25 cellular contexts compared by ENCODE assay signal in the genomic region with DNA sequence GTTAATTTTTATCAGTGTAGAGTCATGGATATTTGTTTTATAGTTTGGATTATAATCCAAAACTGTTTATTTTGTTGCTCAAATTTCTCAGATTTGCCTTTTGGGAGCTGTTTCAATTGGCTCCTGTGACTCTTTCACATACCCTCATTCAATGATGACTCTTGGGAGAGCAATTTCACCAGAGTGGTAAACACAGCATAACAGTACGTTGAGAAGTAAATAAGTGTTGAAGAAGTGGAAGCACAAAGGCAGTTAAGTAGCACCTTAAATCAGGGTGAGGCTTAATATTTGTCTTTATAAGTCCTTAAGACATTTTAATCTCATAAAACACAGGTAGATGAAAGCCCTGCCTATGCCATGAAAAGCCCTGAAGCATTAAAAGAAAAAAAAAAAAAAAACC.
"Had no signal": no experiment of that assay in that cellular context is flagged by ENCODE, and none has a peak within 500 bp of the region (broad histone marks: within the 10 kb centered on the region; RNA-seq: fewer than 3 reads in every experiment).

No MANE protein-coding gene starts in this region.

- H3K27me3 Mint-ChIP-seq: memory B cell; natural killer cell treated with Interleukin-12 subunit alpha and Interleukin-12 subunit beta and Interleukin-15 and Interleukin-18, amount 100 ng/mL, for 72 hours; stimulated activated naive CD8-positive, alpha-beta T cell treated with anti-CD3 and anti-CD28 coated beads, Interleukin-15, amount 100 ng/mL, for 72 hours had no signal

- H3K4me3 Mint-ChIP-seq: immature natural killer cell; memory B cell; natural killer cell treated with Interleukin-12 subunit alpha and Interleukin-12 subunit beta and Interleukin-15 and Interleukin-18, amount 100 ng/mL, for 72 hours; neural crest cell; stimulated activated naive CD8-positive, alpha-beta T cell treated with anti-CD3 and anti-CD28 coated beads, Interleukin-15, amount 100 ng/mL, for 72 hours had no signal

- H3K36me3 ChIP-seq: gastroesophageal sphincter, heart left ventricle, neutrophil, pancreas, right lobe of liver, suprapubic skin, transverse colon had no signal

- H3K4me1 Mint-ChIP-seq: immature natural killer cell; neural crest cell; stimulated activated naive CD8-positive, alpha-beta T cell treated with anti-CD3 and anti-CD28 coated beads, Interleukin-15, amount 100 ng/mL, for 72 hours had no signal

- H3K9me3 ChIP-seq: gastroesophageal sphincter, heart left ventricle, neutrophil, pancreas, right lobe of liver, suprapubic skin, transverse colon had no signal

- H3K27ac Mint-ChIP-seq: immature natural killer cell; memory B cell; natural killer cell treated with Interleukin-12 subunit alpha and Interleukin-12 subunit beta and Interleukin-15 and Interleukin-18, amount 100 ng/mL, for 72 hours; stimulated activated naive CD8-positive, alpha-beta T cell treated with anti-CD3 and anti-CD28 coated beads, Interleukin-15, amount 100 ng/mL, for 72 hours had no signal

- H3K9me3 Mint-ChIP-seq: immature natural killer cell; memory B cell; natural killer cell treated with Interleukin-12 subunit alpha and Interleukin-12 subunit beta and Interleukin-15 and Interleukin-18, amount 100 ng/mL, for 72 hours; neural crest cell had no signal

- ATAC-seq: foreskin keratinocyte; gastroesophageal sphincter; heart left ventricle; left colon; left ventricle myocardium superior; natural killer cell treated with Interleukin-12 subunit alpha and Interleukin-12 subunit beta and Interleukin-15 and Interleukin-18, amount 100 ng/mL, for 72 hours; pancreas; right lobe of liver; stimulated activated naive CD8-positive, alpha-beta T cell treated with anti-CD3 and anti-CD28 coated beads, Interleukin-15, amount 100 ng/mL, for 72 hours had no signal

- H3K4me3 ChIP-seq: dorsolateral prefrontal cortex, gastroesophageal sphincter, heart left ventricle, lung, pancreas, right lobe of liver, suprapubic skin, transverse colon had no signal

- H3K4me1 ChIP-seq: foreskin keratinocyte, gastroesophageal sphincter, suprapubic skin had no signal

- DNase-seq: dorsolateral prefrontal cortex; effector CD4-positive, alpha-beta T cell; foreskin keratinocyte; heart left ventricle; hippocampal formation; immature natural killer cell; islet precursor cell; kidney glomerular epithelial cell; left colon; left ventricle myocardium superior; pancreas; right lobe of liver; small intestine; stimulated activated CD4-positive, alpha-beta T cell treated with anti-CD3 and anti-CD28 coated beads, Interleukin-15, amount 100 ng/mL, for 24 hours; stimulated activated CD4-positive, alpha-beta T cell treated with anti-CD3 and anti-CD28 coated beads, Interleukin-2, amount 100 ng/mL, for 48 hours; stimulated activated naive CD4-positive, alpha-beta T cell; stimulated activated naive CD8-positive, alpha-beta T cell treated with anti-CD3 and anti-CD28 coated beads, Interleukin-15, amount 100 ng/mL, for 72 hours; transverse colon had no signal

- H3K27ac ChIP-seq: dorsolateral prefrontal cortex, foreskin keratinocyte, gastroesophageal sphincter, heart left ventricle, neutrophil, pancreas, right lobe of liver, suprapubic skin, transverse colon had no signal

- H3K27me3 ChIP-seq: dorsolateral prefrontal cortex, foreskin keratinocyte, gastroesophageal sphincter, heart left ventricle, neutrophil, pancreas, right lobe of liver, suprapubic skin, transverse colon had no signal
